1 cellular context compared by ENCODE assay signal in the genomic region with DNA sequence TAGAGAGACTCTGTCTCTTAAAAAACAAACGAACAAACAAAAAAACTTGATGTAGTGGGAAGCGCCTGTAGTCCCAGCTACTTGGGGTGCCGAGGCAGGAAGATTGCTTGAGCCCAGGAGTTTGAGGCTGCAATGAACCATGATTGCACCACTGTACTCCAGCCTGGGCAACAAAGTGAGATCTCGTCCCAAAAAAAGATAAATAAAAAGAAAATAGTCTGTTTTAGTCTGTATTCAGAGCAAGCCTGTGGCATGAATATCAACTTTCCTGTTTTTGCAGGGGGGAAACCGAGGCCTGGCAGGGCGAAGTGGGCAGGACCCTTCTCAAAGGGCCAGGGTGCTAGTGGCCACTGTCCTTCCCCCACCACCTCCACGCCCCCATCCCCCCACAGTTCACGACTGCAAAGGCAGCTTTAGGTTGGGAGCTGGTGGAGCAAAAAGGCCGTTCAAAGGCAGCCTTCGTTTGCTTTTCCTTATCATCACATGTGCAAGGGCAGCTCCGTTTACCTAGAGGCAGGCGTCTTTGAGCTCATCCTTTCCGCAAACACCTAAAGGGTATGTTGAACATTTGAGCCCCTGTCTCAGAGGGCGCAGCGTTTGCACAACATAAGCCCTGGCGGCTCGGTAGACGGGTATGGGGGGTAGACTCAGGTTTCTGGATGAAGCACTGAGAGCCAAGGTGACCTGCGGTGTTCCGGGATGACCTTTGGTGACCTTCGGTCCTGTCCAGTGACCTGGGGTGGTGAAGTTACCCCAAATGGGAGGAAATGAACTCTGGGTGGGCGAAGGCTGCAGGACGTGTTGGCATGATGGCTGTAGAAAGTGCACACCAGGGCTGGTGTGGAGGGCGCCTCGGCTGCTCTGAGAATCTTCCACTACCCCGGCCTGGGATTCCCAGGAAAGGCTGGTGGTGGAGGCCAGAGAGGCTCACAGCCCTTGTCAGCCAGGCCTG.
A peak's percentile ranks its signal among the peaks of the same experiment; 100 is the strongest.
TF ChIP-seq lines count a peak whose summit lies in the region.

No MANE protein-coding gene starts in this region.

TF ChIP-seq in HepG2, 621 proteins besides CTCF, POLR2A, EP300 and RAD21 (continued from another document and continues in another):
- TF ChIP-seq, protein P1, sequence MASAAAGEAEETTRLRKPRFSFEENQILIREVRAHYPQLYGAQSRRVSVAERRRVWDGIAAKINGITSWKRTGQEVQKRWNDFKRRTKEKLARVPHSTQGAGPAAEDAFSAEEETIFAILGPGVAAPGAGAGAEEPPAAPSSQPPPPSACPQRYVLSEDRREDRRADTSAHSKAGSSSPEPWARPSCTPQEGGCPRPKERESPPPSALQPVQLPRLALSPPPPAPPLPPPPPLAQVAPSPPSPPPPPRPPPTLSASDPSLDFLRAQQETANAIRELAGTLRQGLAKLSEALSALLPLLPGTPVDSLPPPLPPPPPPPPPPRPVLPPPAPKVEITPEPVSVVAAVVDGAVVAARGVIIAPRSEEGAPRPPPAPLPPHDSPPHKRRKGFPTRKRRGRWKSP (CRISPR knock-in tag; IDR thresholded peaks at IDR 0.05) = peak; percentile 92
- TF ChIP-seq RELA (CRISPR knock-in tag; IDR thresholded peaks at IDR 0.05) (no peak), ZNF101 (CRISPR knock-in tag; IDR thresholded peaks at IDR 0.05; ENCODE audit: borderline replicate concordance, low read depth) (no peak), YEATS4 (CRISPR knock-in tag; IDR thresholded peaks at IDR 0.05; ENCODE audit: borderline replicate concordance) (peak; percentile 90), GLI4 (CRISPR knock-in tag; IDR thresholded peaks at IDR 0.05; ENCODE audit: borderline replicate concordance) (no peak; the same call in 1 of the 2 replicates), ZNF782 (CRISPR knock-in tag; IDR thresholded peaks at IDR 0.05; ENCODE audit: borderline replicate concordance) (peak; percentile 86; the same call in 1 of the 2 replicates), ZNF644 (CRISPR knock-in tag; IDR thresholded peaks at IDR 0.05; ENCODE audit: low read depth) (peak; percentile 62), ZFP90 (CRISPR knock-in tag; IDR thresholded peaks at IDR 0.05; ENCODE audit: borderline replicate concordance) (peak; percentile 88; the same call in 1 of the 2 replicates), ZNF143 (CRISPR knock-in tag; IDR thresholded peaks at IDR 0.05) (peak; percentile 66), ZNF234 (CRISPR knock-in tag; conservative IDR thresholded peaks at IDR 0.05) (no peak), TEAD3 (CRISPR knock-in tag; optimal IDR thresholded peaks at IDR 0.05; ENCODE audit: borderline replicate concordance) (peak; percentile 94), ZNF549 (CRISPR knock-in tag; IDR thresholded peaks at IDR 0.05) (no peak), ZBTB7A (CRISPR knock-in tag; IDR thresholded peaks at IDR 0.05) (peak; percentile 92), ZKSCAN8 (CRISPR knock-in tag; IDR thresholded peaks at IDR 0.05; ENCODE audit: borderline replicate concordance) (peak; percentile 85; the same call in 1 of the 2 replicates), CHD2 (IDR thresholded peaks at IDR 0.05; ENCODE audit: low read depth, low read length) (peak; percentile 82), HMG20A (CRISPR knock-in tag; IDR thresholded peaks at IDR 0.05; ENCODE audit: borderline replicate concordance) (peak; percentile 92), NCOR1 (IDR thresholded peaks at IDR 0.05; ENCODE audit: borderline replicate concordance, low read length) (peak; percentile 96; the same call in 1 of the 2 replicates), STAG1 (CRISPR knock-in tag; IDR thresholded peaks at IDR 0.05) (peak; percentile 50), TP53 (CRISPR knock-in tag; conservative IDR thresholded peaks at IDR 0.05) (peak; percentile 94), CBX5 (CRISPR knock-in tag; IDR thresholded peaks at IDR 0.05; ENCODE audit: borderline replicate concordance) (peak; percentile 97), IRF2 (CRISPR knock-in tag; IDR thresholded peaks at IDR 0.05) (peak; percentile 89), HNF4A (CRISPR knock-in tag; IDR thresholded peaks at IDR 0.05) (peak; percentile 99), ZNF589 (CRISPR knock-in tag; conservative IDR thresholded peaks at IDR 0.05) (0 out of 2 replicates have a peak, but pooled peaks have one; percentile 44), MYC (CRISPR knock-in tag; IDR thresholded peaks at IDR 0.05; ENCODE audit: borderline replicate concordance) (peak; percentile 88; the same call in 1 of the 2 replicates), ZNF331 (CRISPR knock-in tag; IDR thresholded peaks at IDR 0.05) (peak; percentile 84), NR2C2 (CRISPR knock-in tag; IDR thresholded peaks at IDR 0.05; ENCODE audit: borderline replicate concordance) (peak; percentile 86), MIXL1 (CRISPR knock-in tag; IDR thresholded peaks at IDR 0.05) (peak; percentile 81; the same call in 1 of the 2 replicates), SMAD3 (CRISPR knock-in tag; IDR thresholded peaks at IDR 0.05) (peak; percentile 95), SETDB1 (CRISPR knock-in tag; IDR thresholded peaks at IDR 0.05; ENCODE audit: borderline replicate concordance) (no peak), HOXA3 (CRISPR knock-in tag; IDR thresholded peaks at IDR 0.05) (peak; percentile 94), ZSCAN30 (CRISPR knock-in tag; IDR thresholded peaks at IDR 0.05) (0 out of 2 replicates have a peak, but pooled peaks have one; percentile 51), TEAD2 (CRISPR knock-in tag; IDR thresholded peaks at IDR 0.05) (no peak), TCF7 (IDR thresholded peaks at IDR 0.05; ENCODE audit: low read depth) (peak; percentile 99), PHF21A (CRISPR knock-in tag; IDR thresholded peaks at IDR 0.05) (peak; percentile 92), CHD4 (IDR thresholded peaks at IDR 0.05; ENCODE audit: borderline replicate concordance, low read length) (peak; percentile 62; the same call in 1 of the 2 replicates), SP140L (CRISPR knock-in tag; IDR thresholded peaks at IDR 0.05; ENCODE audit: borderline replicate concordance) (no peak), JDP2 (CRISPR knock-in tag; IDR thresholded peaks at IDR 0.05; ENCODE audit: borderline replicate concordance) (no peak; the same call in 1 of the 2 replicates), RBAK (CRISPR knock-in tag; IDR thresholded peaks at IDR 0.05) (peak; percentile 43; the same call in 1 of the 2 replicates), RBM39 (IDR thresholded peaks at IDR 0.05; ENCODE audit: low read depth, low read length, poor library complexity, severe bottlenecking) (no peak)
- TF ChIP-seq, protein P2, sequence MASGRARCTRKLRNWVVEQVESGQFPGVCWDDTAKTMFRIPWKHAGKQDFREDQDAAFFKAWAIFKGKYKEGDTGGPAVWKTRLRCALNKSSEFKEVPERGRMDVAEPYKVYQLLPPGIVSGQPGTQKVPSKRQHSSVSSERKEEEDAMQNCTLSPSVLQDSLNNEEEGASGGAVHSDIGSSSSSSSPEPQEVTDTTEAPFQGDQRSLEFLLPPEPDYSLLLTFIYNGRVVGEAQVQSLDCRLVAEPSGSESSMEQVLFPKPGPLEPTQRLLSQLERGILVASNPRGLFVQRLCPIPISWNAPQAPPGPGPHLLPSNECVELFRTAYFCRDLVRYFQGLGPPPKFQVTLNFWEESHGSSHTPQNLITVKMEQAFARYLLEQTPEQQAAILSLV (CRISPR knock-in tag; IDR thresholded peaks at IDR 0.05; ENCODE audit: borderline replicate concordance) = peak; percentile 36; the same call in 1 of the 2 replicates
- TF ChIP-seq, protein P3, sequence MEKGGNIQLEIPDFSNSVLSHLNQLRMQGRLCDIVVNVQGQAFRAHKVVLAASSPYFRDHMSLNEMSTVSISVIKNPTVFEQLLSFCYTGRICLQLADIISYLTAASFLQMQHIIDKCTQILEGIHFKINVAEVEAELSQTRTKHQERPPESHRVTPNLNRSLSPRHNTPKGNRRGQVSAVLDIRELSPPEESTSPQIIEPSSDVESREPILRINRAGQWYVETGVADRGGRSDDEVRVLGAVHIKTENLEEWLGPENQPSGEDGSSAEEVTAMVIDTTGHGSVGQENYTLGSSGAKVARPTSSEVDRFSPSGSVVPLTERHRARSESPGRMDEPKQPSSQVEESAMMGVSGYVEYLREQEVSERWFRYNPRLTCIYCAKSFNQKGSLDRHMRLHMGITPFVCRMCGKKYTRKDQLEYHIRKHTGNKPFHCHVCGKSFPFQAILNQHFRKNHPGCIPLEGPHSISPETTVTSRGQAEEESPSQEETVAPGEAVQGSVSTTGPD (CRISPR knock-in tag; IDR thresholded peaks at IDR 0.05) = no peak; the same call in 1 of the 2 replicates
- TF ChIP-seq, protein P4, sequence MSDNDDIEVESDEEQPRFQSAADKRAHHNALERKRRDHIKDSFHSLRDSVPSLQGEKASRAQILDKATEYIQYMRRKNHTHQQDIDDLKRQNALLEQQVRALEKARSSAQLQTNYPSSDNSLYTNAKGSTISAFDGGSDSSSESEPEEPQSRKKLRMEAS (IDR thresholded peaks at IDR 0.05) = peak; percentile 91
- TF ChIP-seq, protein P5, sequence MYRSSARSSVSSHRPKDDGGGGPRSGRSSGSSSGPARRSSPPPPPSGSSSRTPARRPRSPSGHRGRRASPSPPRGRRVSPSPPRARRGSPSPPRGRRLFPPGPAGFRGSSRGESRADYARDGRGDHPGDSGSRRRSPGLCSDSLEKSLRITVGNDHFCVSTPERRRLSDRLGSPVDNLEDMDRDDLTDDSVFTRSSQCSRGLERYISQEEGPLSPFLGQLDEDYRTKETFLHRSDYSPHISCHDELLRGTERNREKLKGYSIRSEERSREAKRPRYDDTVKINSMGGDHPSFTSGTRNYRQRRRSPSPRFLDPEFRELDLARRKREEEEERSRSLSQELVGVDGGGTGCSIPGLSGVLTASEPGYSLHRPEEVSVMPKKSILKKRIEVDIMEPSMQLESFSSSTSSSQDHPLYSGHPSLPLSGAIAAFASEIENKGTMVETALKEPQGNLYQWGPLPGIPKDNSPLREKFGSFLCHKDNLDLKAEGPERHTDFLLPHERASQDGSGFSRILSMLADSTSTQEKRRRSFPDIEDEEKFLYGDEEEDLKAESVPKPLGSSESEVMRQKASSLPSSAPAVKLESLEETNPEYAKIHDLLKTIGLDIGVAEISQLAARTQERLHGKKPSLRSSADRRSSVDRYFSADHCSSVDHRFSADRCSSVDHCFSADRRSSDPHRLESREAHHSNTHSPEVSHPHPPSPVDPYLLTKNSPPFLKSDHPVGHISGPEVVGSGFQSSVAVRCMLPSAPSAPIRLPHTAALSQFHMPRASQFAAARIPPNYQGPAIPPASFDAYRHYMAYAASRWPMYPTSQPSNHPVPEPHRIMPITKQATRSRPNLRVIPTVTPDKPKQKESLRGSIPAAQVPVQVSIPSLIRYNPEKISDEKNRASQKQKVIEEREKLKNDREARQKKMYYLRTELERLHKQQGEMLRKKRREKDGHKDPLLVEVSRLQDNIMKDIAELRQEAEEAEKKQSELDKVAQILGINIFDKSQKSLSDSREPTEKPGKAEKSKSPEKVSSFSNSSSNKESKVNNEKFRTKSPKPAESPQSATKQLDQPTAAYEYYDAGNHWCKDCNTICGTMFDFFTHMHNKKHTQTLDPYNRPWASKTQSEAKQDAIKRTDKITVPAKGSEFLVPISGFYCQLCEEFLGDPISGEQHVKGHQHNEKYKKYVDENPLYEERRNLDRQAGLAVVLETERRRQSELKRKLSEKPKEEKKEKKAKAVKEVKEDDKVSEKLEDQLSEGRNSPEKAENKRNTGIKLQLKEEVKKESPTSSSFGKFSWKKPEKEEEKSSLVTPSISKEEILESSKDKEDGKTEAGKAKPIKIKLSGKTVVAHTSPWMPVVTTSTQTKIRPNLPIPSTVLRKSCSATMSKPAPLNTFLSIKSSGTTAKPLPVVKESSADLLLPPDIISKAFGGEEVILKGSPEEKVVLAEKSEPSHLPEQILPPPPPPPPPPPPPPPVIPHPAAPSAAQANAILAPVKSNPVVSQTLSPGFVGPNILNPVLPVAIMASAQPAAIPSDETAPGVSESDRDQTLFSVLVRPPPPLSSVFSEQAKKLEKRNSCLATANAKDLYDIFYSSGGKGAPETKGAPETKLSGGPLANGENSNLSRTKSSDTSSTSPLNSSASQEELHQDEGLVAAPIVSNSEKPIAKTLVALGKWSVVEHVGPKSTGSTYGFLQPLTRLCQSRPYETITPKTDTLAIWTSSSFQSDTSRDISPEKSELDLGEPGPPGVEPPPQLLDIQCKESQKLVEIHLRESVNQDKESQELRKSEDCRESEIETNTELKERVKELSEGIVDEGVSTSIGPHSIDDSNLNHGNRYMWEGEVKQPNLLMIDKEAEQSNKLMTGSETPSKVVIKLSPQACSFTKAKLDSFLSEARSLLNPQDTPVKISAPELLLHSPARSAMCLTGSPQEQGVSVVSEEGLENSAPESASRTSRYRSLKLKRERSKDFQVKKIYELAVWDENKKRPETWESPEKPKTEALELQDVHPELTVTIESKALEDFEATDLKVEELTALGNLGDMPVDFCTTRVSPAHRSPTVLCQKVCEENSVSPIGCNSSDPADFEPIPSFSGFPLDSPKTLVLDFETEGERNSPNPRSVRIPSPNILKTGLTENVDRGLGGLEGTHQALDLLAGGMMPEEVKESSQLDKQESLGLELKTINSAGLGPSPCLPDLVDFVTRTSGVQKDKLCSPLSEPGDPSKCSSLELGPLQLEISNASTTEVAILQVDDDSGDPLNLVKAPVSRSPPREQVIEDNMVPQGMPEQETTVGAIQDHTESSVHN (CRISPR knock-in tag; IDR thresholded peaks at IDR 0.05) = peak; percentile 29; the same call in 1 of the 2 replicates
- TF ChIP-seq, protein P6, sequence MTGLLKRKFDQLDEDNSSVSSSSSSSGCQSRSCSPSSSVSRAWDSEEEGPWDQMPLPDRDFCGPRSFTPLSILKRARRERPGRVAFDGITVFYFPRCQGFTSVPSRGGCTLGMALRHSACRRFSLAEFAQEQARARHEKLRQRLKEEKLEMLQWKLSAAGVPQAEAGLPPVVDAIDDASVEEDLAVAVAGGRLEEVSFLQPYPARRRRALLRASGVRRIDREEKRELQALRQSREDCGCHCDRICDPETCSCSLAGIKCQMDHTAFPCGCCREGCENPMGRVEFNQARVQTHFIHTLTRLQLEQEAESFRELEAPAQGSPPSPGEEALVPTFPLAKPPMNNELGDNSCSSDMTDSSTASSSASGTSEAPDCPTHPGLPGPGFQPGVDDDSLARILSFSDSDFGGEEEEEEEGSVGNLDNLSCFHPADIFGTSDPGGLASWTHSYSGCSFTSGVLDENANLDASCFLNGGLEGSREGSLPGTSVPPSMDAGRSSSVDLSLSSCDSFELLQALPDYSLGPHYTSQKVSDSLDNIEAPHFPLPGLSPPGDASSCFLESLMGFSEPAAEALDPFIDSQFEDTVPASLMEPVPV (CRISPR knock-in tag; IDR thresholded peaks at IDR 0.05) = no peak
